18 cellular contexts compared by ENCODE assay signal in genomic region chr2:111697560-111697959, GRCh38.
DNase-seq lines count a peak whose midpoint lies in the region; ATAC-seq and TF ChIP-seq lines count a peak whose summit lies in the region.
"Had no signal": no experiment of that assay in that cellular context is flagged by ENCODE, and none has a peak within 500 bp of the region (broad histone marks: within the 10 kb centered on the region; RNA-seq: fewer than 3 reads in every experiment).

No MANE protein-coding gene starts in this region.

- H3K9me2 ChIP-seq in HCT116 (ENCODE audit: insufficient read depth): no peaks in the 10 kb centered on the region

- H3K79me2 ChIP-seq in HCT116 (ENCODE audit: insufficient read depth, low read length): no peaks in the 10 kb centered on the region

- peak overlapping the region; percentile 86 for H3K27ac ChIP-seq in A673 (ENCODE audit: low read depth, low read length, poor library complexity, severe bottlenecking)
- no peak overlapping the region for H3K27ac ChIP-seq in HCT116 (ENCODE audit: low read depth, low read length)
- peak overlapping the region; percentile 89 for H3K27ac ChIP-seq in Panc1 (ENCODE audit: low read length)

- BruUV-seq in A673 (replicated peaks; lab: Mats Ljungman, UMichigan) (no TSS peak), HCT116 (replicated peaks; lab: Mats Ljungman, UMichigan) (no TSS peak), Panc1 (replicated peaks; lab: Mats Ljungman, UMichigan) (no TSS peak)

- intact Hi-C loops in A673 (cut with micrococcal nuclease; ENCODE audit: unreplicated experiment): loop anchor here (10.0 kb wide), 1 partner anchor 73 kb away; no protein-coding TSS in a partner anchor
- intact Hi-C loops in HCT116 (cut with micrococcal nuclease): loop anchor here (5.0 kb wide), 2 partner anchors 80 to 670 kb away; no protein-coding TSS in a partner anchor
- intact Hi-C loops in Panc1 (cut with micrococcal nuclease; ENCODE audit: unreplicated experiment): no loop called here
- intact Hi-C loops in left colon (cut with DNase I, micrococcal nuclease): no loop called here

- H2AFZ ChIP-seq in HCT116 (ENCODE audit: low read depth, low read length, poor library complexity, severe bottlenecking): no peak overlapping the region

- RAD21 ChIA-PET in HCT116 (lab: Charles Lee; ENCODE audit: low non-redundant PET in 1 of 2, low total read pairs in 2 of 2, uncharacterized antibody in 2 of 2, unreplicated experiment in 2 of 2): no interaction called here

- H3K4me3 ChIP-seq in A673 (ENCODE audit: low read depth, low read length, poor library complexity, severe bottlenecking) (no peak overlapping the region), HCT116 (replicated peaks in 1 of 2; ENCODE audit: low read depth in 1 of 2, low read length in 2 of 2) (no peak overlapping the region), Panc1 (ENCODE audit: low read depth in 2 of 2, low read length in 2 of 2) (no peak overlapping the region)
- H3K4me3 ChIP-seq: GM12878 had no signal

- POLR2A ChIA-PET in A673 (lab: Charles Lee; ENCODE audit: low non-redundant PET): no interaction called here
- POLR2A ChIA-PET in HCT116 (lab: Charles Lee): no interaction called here
- POLR2A ChIA-PET in Panc1 (lab: Charles Lee): no interaction called here
- POLR2A ChIA-PET in HEK293T (lab: Yijun Ruan, JAX): no interaction called here

- H3K4me2 ChIP-seq in HCT116 (ENCODE audit: low read length): peak overlapping the region; percentile 80; the same call in 1 of the 2 replicates

- no peaks in the 10 kb centered on the region for H4K20me1 ChIP-seq in HCT116 (ENCODE audit: insufficient read depth)

- H3K9me3 ChIP-seq in A673 (ENCODE audit: low read depth, low read length, poor library complexity, severe bottlenecking) (peaks cover 13% of the 10 kb centered on the region), HCT116 (ENCODE audit: control insufficient read depth in 1 of 2, insufficient read depth in 1 of 2, low read depth in 1 of 2, low read length in 2 of 2) (no peaks in the 10 kb centered on the region), Panc1 (ENCODE audit: control insufficient read depth, insufficient read depth, low read depth, low read length) (no peaks in the 10 kb centered on the region; the same call in 1 of the 2 replicates)

- TF ChIP-seq POLR2A in HCT116 (IDR thresholded peaks at IDR 0.05; ENCODE audit: borderline replicate concordance, extremely low read depth, insufficient read depth, insufficient read length): no peak

- TF ChIP-seq CTCF in A673 (conservative IDR thresholded peaks at IDR 0.05; ENCODE audit: low read depth, low read length): no peak
- TF ChIP-seq CTCF in HCT116 (IDR thresholded peaks at IDR 0.05 in 2 of 3, conservative IDR thresholded peaks at IDR 0.05 in 1 of 3; ENCODE audit: borderline replicate concordance in 1 of 3, insufficient read depth in 1 of 3, low read depth in 2 of 3, low read length in 2 of 3): no peak
- no peak for TF ChIP-seq CTCF in Panc1 (IDR thresholded peaks at IDR 0.05)

- H3K27me3 ChIP-seq in A673 (replicated peaks; ENCODE audit: insufficient read depth, low read depth, low read length, poor library complexity) (no peaks in the 10 kb centered on the region), HCT116 (ENCODE audit: insufficient read depth, low read length) (no peaks in the 10 kb centered on the region), Panc1 (ENCODE audit: control insufficient read depth, insufficient read depth, low read length) (no peaks in the 10 kb centered on the region)

- in situ Hi-C loops in Panc1 (cut with HindIII; ENCODE audit: low pct_unique_long_range_greater_than_20kb, low sequenced_read_pairs) (no loop called here), ACHN (cut with HindIII; ENCODE audit: low pct_ligation_motif_present, low pct_unique_long_range_greater_than_20kb, low sequenced_read_pairs) (no loop called here)

- H3K4me1 ChIP-seq in A673 (ENCODE audit: insufficient read depth, low read length, poor library complexity, severe bottlenecking): peaks cover 19% of the 10 kb centered on the region
- peaks cover 36 to 50% of the 10 kb centered on the region in 2 experiments for H3K4me1 ChIP-seq in HCT116 (ENCODE audit: control insufficient read depth in 1 of 2, insufficient read depth in 2 of 2, low read length in 2 of 2)
- H3K4me1 ChIP-seq in Panc1 (ENCODE audit: control insufficient read depth, insufficient read depth, low read length): peaks cover 19% of the 10 kb centered on the region

- no peak for DNase-seq in A673 (ENCODE audit: low spot score)
- no peak for DNase-seq in HCT116 (ENCODE audit: low read depth, low spot score)
- no peak for DNase-seq in Panc1 (ENCODE audit: low read depth, low spot score)
- DNase-seq in left colon: peak; percentile 32 to 55
- DNase-seq in HEK293T (ENCODE audit: extremely low spot score): no peak
- no peak for DNase-seq in ACHN
- no peak for DNase-seq in AG08396 (ENCODE audit: low spot score)
- no peak for DNase-seq in kidney tubule cell (ENCODE audit: low spot score)
- DNase-seq: CD8-positive, alpha-beta T cell; DMS79 treated with DMSO at 0.1 percent for 48 hours; MM.1S; NCI-H1417 treated with DMSO at 0.1 percent for 48 hours; NCI-H2029 treated with DMSO at 0.1 percent for 48 hours; NCI-H2171 treated with DMSO at 0.1 percent for 48 hours; NCI-H774 had no signal

- CTCF ChIA-PET in A673 (lab: Charles Lee): interaction anchor here (2.4 kb wide), 1 partner anchor 577 kb away, joined by 8 read pairs; the partner anchor contains the start of gene BCL2L11
- CTCF ChIA-PET in HCT116 (lab: Charles Lee): interaction anchor here (1.9 kb wide), 1 partner anchor 214 kb away, joined by 6 read pairs; no protein-coding TSS in a partner anchor
- CTCF ChIA-PET in Panc1 (lab: Charles Lee): interaction anchor here (0.7 kb wide), 1 partner anchor 579 kb away, joined by 6 read pairs; no protein-coding TSS in a partner anchor
- CTCF ChIA-PET in HEK293T (lab: Yijun Ruan, JAX): interaction anchor here (0.9 kb wide), 1 partner anchor 580 kb away, joined by 3 read pairs; no protein-coding TSS in a partner anchor

- ATAC-seq in HCT116 (no peak), Panc1 (no peak), left colon (peak; percentile 69)
- ATAC-seq: CD8-positive, alpha-beta T cell; GM12878; HepG2 had no signal

- H3K36me3 ChIP-seq in A673 (ENCODE audit: insufficient read depth, low read length, poor library complexity, severe bottlenecking) (no peaks in the 10 kb centered on the region), HCT116 (ENCODE audit: control insufficient read depth in 1 of 2, insufficient read depth in 2 of 2, low read length in 2 of 2) (no peaks in the 10 kb centered on the region), Panc1 (ENCODE audit: control insufficient read depth, insufficient read depth, low read length) (no peaks in the 10 kb centered on the region)

- no peak overlapping the region for H3K9ac ChIP-seq in HCT116 (ENCODE audit: low read length)
- H3K9ac ChIP-seq: KMS-11 had no signal

- no peak for TF ChIP-seq RAD21 in HCT116 (IDR thresholded peaks at IDR 0.05; ENCODE audit: low read depth)

TF ChIP-seq in HCT116, 20 proteins besides CTCF, POLR2A, EP300 and RAD21:
- TF ChIP-seq ZNF274 (IDR thresholded peaks at IDR 0.05; ENCODE audit: low read depth, low read length): no peak

TF ChIP-seq in HEK293T, 16 proteins besides CTCF, POLR2A, EP300 and RAD21:
- no peak for TF ChIP-seq SUZ12 (IDR thresholded peaks at IDR 0.05)
- TF ChIP-seq HDGF (IDR thresholded peaks at IDR 0.05; ENCODE audit: borderline replicate concordance): no peak
- no peak for TF ChIP-seq SP1 (IDR thresholded peaks at IDR 0.05)
- no peak for TF ChIP-seq ARNT (IDR thresholded peaks at IDR 0.05)
- no peak for TF ChIP-seq CTBP1 (IDR thresholded peaks at IDR 0.05; ENCODE audit: borderline replicate concordance)
TF ChIP-seq in HEK293T: peak in this region for 0.

Comparison
In these comparisons a context has a peak if more than half of its experiments do, and no peak if none do; other contexts are left out.
1. DNase-seq: peak in left colon (2 of 2); none in A673 (single experiment), HCT116 (single experiment), Panc1 (single experiment), HEK293T (single experiment), ACHN (single experiment), AG08396 (single experiment) and kidney tubule cell (single experiment).
2. intact Hi-C loops: an anchor here in A673 (10.0 kb wide) and HCT116 (5.0 kb wide); none called in Panc1 and left colon.